In genomic region chr11:16392646-16393045, GRCh38 we compare ENCODE assay signal across 23 cellular contexts. TPM values are rescaled to one million over a fixed set of nuclear protein-coding genes. Genes with fewer than 3 reads are reported as not detected.
"Had no signal": no experiment of that assay in that cellular context is flagged by ENCODE, and none has a peak within 500 bp of the region (broad histone marks: within the 10 kb centered on the region; RNA-seq: fewer than 3 reads in every experiment).

No MANE protein-coding gene starts in this region.

- H3K36me3 ChIP-seq: cardiac muscle cell had no signal

- H3K27ac ChIP-seq: cardiac muscle cell had no signal

- ATAC-seq: activated CD8-positive, alpha-beta memory T cell treated with anti-CD3 and anti-CD28 coated beads, Interleukin-2, amount 10 ng/mL, durations not matched to agents 7 days and 5 days; T-cell had no signal

- FAIRE-seq: TTC549 had no signal

- DNase-seq: activated B cell treated with CpG ODN at 0.5 μM for 24 hours; activated CD4-positive, alpha-beta T cell treated with anti-CD3 and anti-CD28 coated beads for 1 hour; activated CD4-positive, alpha-beta T cell treated with anti-CD3 and anti-CD28 coated beads, Interleukin-2, amount 10 ng/mL, durations not matched to agents 24 days and 14 days; activated CD4-positive, alpha-beta T cell treated with anti-CD3 and anti-CD28 coated beads, Interleukin-2, amount 50 U/mL, for 48 hours; activated CD8-positive, alpha-beta memory T cell treated with anti-CD3 and anti-CD28 coated beads, Interleukin-2, amount 10 ng/mL, durations not matched to agents 7 days and 5 days; activated effector memory CD4-positive, alpha-beta T cell treated with Interleukin-2 at 50 U/mL for 16 hours; activated naive CD4-positive, alpha-beta T cell; activated T-cell treated with anti-CD3 and anti-CD28 coated beads, Interleukin-2, amount 50 U/mL, for 24 hours; aorta; Karpas-422; NCI-H1092; NCI-H1930; NCI-H2171; NCI-H2227 treated with DMSO at 0.1 percent for 48 hours; NCI-H526 treated with DMSO at 0.1 percent for 48 hours; NCI-H82; SIG-M5; T-cell; T-helper 2 cell; T1000 had no signal

- H3K4me3 ChIP-seq: cardiac muscle cell had no signal

RNA-seq across cellular contexts. Expression of gene SOX6, which starts 36.3 kb away (rescaled TPM):
- total RNA-seq: activated B cell treated with CpG ODN at 0.5 μM for 24 hours; activated CD4-positive, alpha-beta T cell treated with anti-CD3 and anti-CD28 coated beads, Interleukin-2, amount 10 ng/mL, durations not matched to agents 24 days and 14 days; activated T-helper 1 cell treated with anti-CD3 and anti-CD28 coated beads, Interleukin-12 subunit alpha, Interleukin-12 subunit beta, Interleukin-2, Interleukin-4 antibody, amounts not matched to agents 30 ng/mL and 10 ng/mL and 1 ng/mL, durations not matched to agents 14 hours and 24 hours and 36 hours had no signal
